20 cellular contexts compared by ENCODE assay signal in the genomic region with DNA sequence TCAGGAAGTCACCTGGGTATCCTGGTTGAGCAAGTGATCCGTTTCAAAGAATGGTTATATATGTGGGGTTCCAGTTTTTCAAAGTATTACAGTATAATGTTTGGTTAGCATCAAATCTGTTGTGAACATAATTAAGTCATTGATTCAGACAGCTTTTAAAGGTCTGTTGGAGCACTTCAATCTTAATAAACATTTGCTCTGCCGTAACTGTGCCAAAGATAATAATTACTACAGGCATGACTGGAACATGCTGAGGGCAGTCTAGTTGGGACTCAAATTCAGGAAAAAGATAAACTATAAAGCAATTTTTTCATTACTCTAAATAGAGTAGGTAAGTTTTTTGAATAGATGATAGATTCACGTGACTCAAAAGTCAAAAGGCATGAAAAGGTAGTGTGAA. TPM values are rescaled to one million over a fixed set of nuclear protein-coding genes. Genes with fewer than 3 reads are reported as not detected.
DNase-seq lines count a peak whose midpoint lies in the region; ATAC-seq and TF ChIP-seq lines count a peak whose summit lies in the region.
"Had no signal": no experiment of that assay in that cellular context is flagged by ENCODE, and none has a peak within 500 bp of the region (broad histone marks: within the 10 kb centered on the region; RNA-seq: fewer than 3 reads in every experiment).

No MANE protein-coding gene starts in this region.

- peak overlapping the region; percentile 98 for H3K27ac ChIP-seq in SK-N-MC
- H3K27ac ChIP-seq in left ventricle myocardium inferior (replicated peaks): no peak overlapping the region
- H3K27ac ChIP-seq: A549, Peyer's patch had no signal

- H3K36me3 Mint-ChIP-seq in activated naive CD4-positive, alpha-beta T cell treated with anti-CD3 and anti-CD28 coated beads, Interleukin-2, amount 50 U/mL, for 24 hours: peaks cover 27% of the 10 kb centered on the region
- peaks cover 41 to 61% of the 10 kb centered on the region in 2 donors for H3K36me3 Mint-ChIP-seq in activated naive CD4-positive, alpha-beta T cell treated with anti-CD3 and anti-CD28 coated beads, Interleukin-2, amount 50 U/mL, for 72 hours

- H3K9me3 ChIP-seq in SK-N-MC (ENCODE audit: low read depth, low read length) (no peaks in the 10 kb centered on the region), left ventricle myocardium inferior (replicated peaks) (no peaks in the 10 kb centered on the region)
- H3K9me3 ChIP-seq: A549, Peyer's patch had no signal

- intact Hi-C loops in left ventricle myocardium inferior (cut with micrococcal nuclease): no loop called here

- no peaks in the 10 kb centered on the region for H3K27me3 ChIP-seq in left ventricle myocardium inferior (ENCODE audit: low read depth)
- H3K27me3 ChIP-seq: Peyer's patch had no signal

- H3K4me3 ChIP-seq in SK-N-MC: peak overlapping the region; percentile 50
- H3K4me3 ChIP-seq in left ventricle myocardium inferior: no peak overlapping the region
- H3K4me3 ChIP-seq: A549, Peyer's patch had no signal

- TF ChIP-seq CTCF in left ventricle myocardium inferior (IDR thresholded peaks at IDR 0.05; ENCODE audit: borderline replicate concordance): no peak

- H3K27ac Mint-ChIP-seq in activated naive CD4-positive, alpha-beta T cell treated with anti-CD3 and anti-CD28 coated beads, Interleukin-2, amount 50 U/mL, for 24 hours: peak overlapping the region; percentile 14
- H3K27ac Mint-ChIP-seq in activated naive CD4-positive, alpha-beta T cell treated with anti-CD3 and anti-CD28 coated beads, Interleukin-2, amount 50 U/mL, for 72 hours: peak overlapping the region in 1 of 2 donors; percentile 19
- H3K27ac Mint-ChIP-seq: B cell had no signal

- no peak overlapping the region for H3K4me3 Mint-ChIP-seq in activated naive CD4-positive, alpha-beta T cell treated with anti-CD3 and anti-CD28 coated beads, Interleukin-2, amount 50 U/mL, for 24 hours
- H3K4me3 Mint-ChIP-seq: B cell; CD4-positive, CD25-positive, alpha-beta regulatory T cell had no signal

- H3K9me3 Mint-ChIP-seq in activated naive CD4-positive, alpha-beta T cell treated with anti-CD3 and anti-CD28 coated beads, Interleukin-2, amount 50 U/mL, for 24 hours: no peaks in the 10 kb centered on the region
- H3K9me3 Mint-ChIP-seq in activated naive CD4-positive, alpha-beta T cell treated with anti-CD3 and anti-CD28 coated beads, Interleukin-2, amount 50 U/mL, for 72 hours: no peaks in the 10 kb centered on the region
- H3K9me3 Mint-ChIP-seq: CD4-positive, CD25-positive, alpha-beta regulatory T cell had no signal

- H3K36me3 ChIP-seq in SK-N-MC (ENCODE audit: insufficient read depth, low read length) (peaks cover 100% of the 10 kb centered on the region), left ventricle myocardium inferior (peaks cover 100% of the 10 kb centered on the region)

- H3K4me1 Mint-ChIP-seq in activated naive CD4-positive, alpha-beta T cell treated with anti-CD3 and anti-CD28 coated beads, Interleukin-2, amount 50 U/mL, for 24 hours: peaks cover 31% of the 10 kb centered on the region

- H3K27me3 Mint-ChIP-seq in activated naive CD4-positive, alpha-beta T cell treated with anti-CD3 and anti-CD28 coated beads, Interleukin-2, amount 50 U/mL, for 24 hours: no peaks in the 10 kb centered on the region
- H3K27me3 Mint-ChIP-seq: B cell; CD4-positive, CD25-positive, alpha-beta regulatory T cell had no signal

- DNase-seq in activated naive CD4-positive, alpha-beta T cell treated with anti-CD3 and anti-CD28 coated beads, Interleukin-2, amount 50 U/mL, for 72 hours (ENCODE audit: low spot score in 2 of 2): no peak
- DNase-seq in SK-N-MC (ENCODE audit: low read depth, low spot score) (no peak), left lobe of liver (ENCODE audit: low spot score) (no peak), DMS 273 (lab: John Stamatoyannopoulos, UW; ENCODE audit: unreplicated experiment) (no peak), left ventricle myocardium inferior (no peak), glomerular visceral epithelial cell (ENCODE audit: extremely low spot score) (no peak)
- DNase-seq: CD4-positive, CD25-positive, alpha-beta regulatory T cell; DMS79; H7; KG1; NCI-H1092 treated with DMSO at 0.1 percent for 48 hours; NCI-H1436 treated with DMSO at 0.1 percent for 48 hours; NCI-H1930; NCI-H2227 treated with DMSO at 0.1 percent for 48 hours; NCI-H510A; NCI-H748 treated with DMSO at 0.1 percent for 48 hours; Peyer's patch had no signal

- no peak for ATAC-seq in activated naive CD4-positive, alpha-beta T cell treated with anti-CD3 and anti-CD28 coated beads, Interleukin-2, amount 50 U/mL, for 72 hours
- peak; percentile 65 for ATAC-seq in left lobe of liver
- ATAC-seq: A549 had no signal

- H3K4me1 ChIP-seq in left ventricle myocardium inferior: peaks cover 35% of the 10 kb centered on the region
- H3K4me1 ChIP-seq: A549 had no signal

- H3K9ac ChIP-seq in SK-N-MC (ENCODE audit: insufficient read length): peak overlapping the region; percentile 57

RNA-seq across cellular contexts. Expression of gene HNRNPM, which starts 23.3 kb away (rescaled TPM):
- total RNA-seq in activated naive CD4-positive, alpha-beta T cell treated with anti-CD3 and anti-CD28 coated beads, Interleukin-2, amount 50 U/mL, for 72 hours: 100 to 1,000 TPM; 105 to 243 TPM
- 66.9 TPM for total RNA-seq in left lobe of liver
- total RNA-seq in left ventricle myocardium inferior: 104 TPM

RNA-seq across cellular contexts. Expression of gene PRAM1, which starts 34.3 kb away (rescaled TPM):
- 1 to 10 TPM; 1.4 to 2.9 TPM for total RNA-seq in activated naive CD4-positive, alpha-beta T cell treated with anti-CD3 and anti-CD28 coated beads, Interleukin-2, amount 50 U/mL, for 72 hours
- total RNA-seq in left lobe of liver: 1.7 TPM
- 0.36 TPM for total RNA-seq in left ventricle myocardium inferior

RNA-seq across cellular contexts. Expression of gene ZNF414, which starts 45.8 kb away (rescaled TPM):
- 10 to 100 TPM; 24.6 to 28.0 TPM for total RNA-seq in activated naive CD4-positive, alpha-beta T cell treated with anti-CD3 and anti-CD28 coated beads, Interleukin-2, amount 50 U/mL, for 72 hours
- total RNA-seq in left lobe of liver: 12.0 TPM
- total RNA-seq in left ventricle myocardium inferior: 17.0 TPM

RNA-seq across cellular contexts. Expression of gene MARCHF2, which starts 55.0 kb away (rescaled TPM):
- 10 to 100 TPM in 1 of 2 donors, 1 to 10 TPM in 1; 7.3 to 14.9 TPM for total RNA-seq in activated naive CD4-positive, alpha-beta T cell treated with anti-CD3 and anti-CD28 coated beads, Interleukin-2, amount 50 U/mL, for 72 hours
- 44.6 TPM for total RNA-seq in left lobe of liver
- 109 TPM for total RNA-seq in left ventricle myocardium inferior
